In the genomic region with DNA sequence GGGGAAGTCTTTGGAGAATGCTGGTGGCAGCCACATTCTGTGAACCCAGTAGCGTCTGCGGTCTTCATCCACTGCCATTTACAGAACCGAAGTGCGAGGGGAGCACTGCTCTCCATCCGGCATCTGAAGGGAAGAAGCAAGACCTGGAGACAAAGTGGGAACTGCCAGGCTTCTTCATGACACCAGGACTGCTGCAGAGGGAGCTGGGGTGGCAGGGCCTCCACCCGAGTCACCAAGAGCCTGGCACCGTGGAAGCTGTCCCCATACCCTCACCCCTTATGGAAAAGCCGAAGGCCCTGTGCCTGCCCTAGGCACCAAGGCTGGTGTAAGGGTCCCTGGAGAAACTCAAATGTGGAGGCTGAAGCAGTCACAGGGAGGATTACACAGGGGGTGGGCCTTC, we compare ENCODE assay signal across 17 cellular contexts.
"Had no signal": no experiment of that assay in that cellular context is flagged by ENCODE, and none has a peak within 500 bp of the region (broad histone marks: within the 10 kb centered on the region; RNA-seq: fewer than 3 reads in every experiment).

No MANE protein-coding gene starts in this region.

- H3K36me3 ChIP-seq: breast epithelium, stomach had no signal

- H3K27ac ChIP-seq: breast epithelium, foreskin keratinocyte, psoas muscle had no signal

- H3K36me3 Mint-ChIP-seq: activated naive CD4-positive, alpha-beta T cell treated with anti-CD3 and anti-CD28 coated beads, Interleukin-2, amount 50 U/mL, for 24 hours had no signal

- H3K27ac Mint-ChIP-seq: activated naive CD4-positive, alpha-beta T cell treated with anti-CD3 and anti-CD28 coated beads, Interleukin-2, amount 50 U/mL, for 24 hours; activated T-helper 1 cell treated with anti-CD3 and anti-CD28 coated beads, Interleukin-12 subunit alpha, Interleukin-12 subunit beta, Interleukin-2, Interleukin-4 antibody, amounts not matched to agents 30 ng/mL and 10 ng/mL and 1 ng/mL, durations not matched to agents 14 hours and 24 hours and 36 hours; nephron had no signal

- DNase-seq: activated CD4-positive, alpha-beta T cell treated with anti-CD3 and anti-CD28 coated beads, Interleukin-2, amount 50 U/mL, for 4 hours; activated CD4-positive, CD25-positive, alpha-beta regulatory T cell; anterior cingulate cortex; foreskin keratinocyte; head of caudate nucleus; left colon; stimulated activated CD4-positive, alpha-beta T cell treated with anti-CD3 and anti-CD28 coated beads, Interleukin-4, amount 100 ng/mL, for 1 hour; stimulated activated CD8-positive, alpha-beta memory T cell treated with anti-CD3 and anti-CD28 coated beads, Interleukin-4, amount 100 ng/mL, for 48 hours; stomach; T-helper 2 cell had no signal

- H3K4me3 ChIP-seq: lung, mucosa of descending colon had no signal

- H3K9me3 ChIP-seq: breast epithelium, mucosa of descending colon, psoas muscle, stomach had no signal

- H3K9me3 Mint-ChIP-seq: activated naive CD4-positive, alpha-beta T cell treated with anti-CD3 and anti-CD28 coated beads, Interleukin-2, amount 50 U/mL, for 24 hours; activated T-helper 1 cell treated with anti-CD3 and anti-CD28 coated beads, Interleukin-12 subunit alpha, Interleukin-12 subunit beta, Interleukin-2, Interleukin-4 antibody, amounts not matched to agents 30 ng/mL and 10 ng/mL and 1 ng/mL, durations not matched to agents 14 hours and 24 hours and 36 hours; nephron had no signal

- H3K4me1 ChIP-seq: foreskin keratinocyte, psoas muscle had no signal

- H3K4me3 Mint-ChIP-seq: activated T-helper 1 cell treated with anti-CD3 and anti-CD28 coated beads, Interleukin-12 subunit alpha, Interleukin-12 subunit beta, Interleukin-2, Interleukin-4 antibody, amounts not matched to agents 30 ng/mL and 10 ng/mL and 1 ng/mL, durations not matched to agents 14 hours and 24 hours and 36 hours; nephron had no signal
